1 cellular context compared by ENCODE assay signal in genomic region chr11:47407746-47408590, GRCh38.
TF ChIP-seq lines count a peak whose summit lies in the region.

SLC39A13 (plus strand) TSS chr11:47408590; CDS start chr11:47410095, 1,505 bp downstream.

TF ChIP-seq in HepG2, 621 proteins besides CTCF, POLR2A, EP300 and RAD21 (continued from another document and continues in another):
- 0 out of 2 replicates have a peak, but pooled peaks have one; percentile 15 for TF ChIP-seq CENPBD1 (CRISPR knock-in tag; IDR thresholded peaks at IDR 0.05; ENCODE audit: borderline replicate concordance, low read depth)
- TF ChIP-seq ZNF839 (CRISPR knock-in tag; IDR thresholded peaks at IDR 0.05; ENCODE audit: borderline replicate concordance), result no peak; the same call in 1 of the 2 replicates
- TF ChIP-seq BRCA1 (CRISPR knock-in tag; IDR thresholded peaks at IDR 0.05), result no peak; the same call in 1 of the 2 replicates
- TF ChIP-seq HIVEP1 (CRISPR knock-in tag; IDR thresholded peaks at IDR 0.05), result no peak
- TF ChIP-seq ETV6 (CRISPR knock-in tag; conservative IDR thresholded peaks at IDR 0.05), result peak; percentile 94
- peak; percentile 30; the same call in 1 of the 2 replicates for TF ChIP-seq ZNF605 (CRISPR knock-in tag; IDR thresholded peaks at IDR 0.05)
- peak; percentile 60; the same call in 1 of the 2 replicates for TF ChIP-seq HOXD1 (CRISPR knock-in tag; IDR thresholded peaks at IDR 0.05)
- TF ChIP-seq ZNF598 (CRISPR knock-in tag; IDR thresholded peaks at IDR 0.05; ENCODE audit: borderline replicate concordance), result peak; percentile 56; the same call in 1 of the 2 replicates
- TF ChIP-seq JDP2 (CRISPR knock-in tag; IDR thresholded peaks at IDR 0.05; ENCODE audit: borderline replicate concordance), result no peak
- TF ChIP-seq NKX3-1 (CRISPR knock-in tag; IDR thresholded peaks at IDR 0.05), result no peak; the same call in 1 of the 2 replicates
- TF ChIP-seq SP4 (CRISPR knock-in tag; IDR thresholded peaks at IDR 0.05), result peak; percentile 90
- TF ChIP-seq ZNF747 (CRISPR knock-in tag; IDR thresholded peaks at IDR 0.05; ENCODE audit: borderline replicate concordance), result no peak; the same call in 1 of the 2 replicates
- TF ChIP-seq, protein P1, sequence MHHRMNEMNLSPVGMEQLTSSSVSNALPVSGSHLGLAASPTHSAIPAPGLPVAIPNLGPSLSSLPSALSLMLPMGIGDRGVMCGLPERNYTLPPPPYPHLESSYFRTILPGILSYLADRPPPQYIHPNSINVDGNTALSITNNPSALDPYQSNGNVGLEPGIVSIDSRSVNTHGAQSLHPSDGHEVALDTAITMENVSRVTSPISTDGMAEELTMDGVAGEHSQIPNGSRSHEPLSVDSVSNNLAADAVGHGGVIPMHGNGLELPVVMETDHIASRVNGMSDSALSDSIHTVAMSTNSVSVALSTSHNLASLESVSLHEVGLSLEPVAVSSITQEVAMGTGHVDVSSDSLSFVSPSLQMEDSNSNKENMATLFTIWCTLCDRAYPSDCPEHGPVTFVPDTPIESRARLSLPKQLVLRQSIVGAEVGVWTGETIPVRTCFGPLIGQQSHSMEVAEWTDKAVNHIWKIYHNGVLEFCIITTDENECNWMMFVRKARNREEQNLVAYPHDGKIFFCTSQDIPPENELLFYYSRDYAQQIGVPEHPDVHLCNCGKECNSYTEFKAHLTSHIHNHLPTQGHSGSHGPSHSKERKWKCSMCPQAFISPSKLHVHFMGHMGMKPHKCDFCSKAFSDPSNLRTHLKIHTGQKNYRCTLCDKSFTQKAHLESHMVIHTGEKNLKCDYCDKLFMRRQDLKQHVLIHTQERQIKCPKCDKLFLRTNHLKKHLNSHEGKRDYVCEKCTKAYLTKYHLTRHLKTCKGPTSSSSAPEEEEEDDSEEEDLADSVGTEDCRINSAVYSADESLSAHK (CRISPR knock-in tag; IDR thresholded peaks at IDR 0.05; ENCODE audit: borderline replicate concordance), result no peak
- peak; percentile 97 for TF ChIP-seq ZNF556 (CRISPR knock-in tag; IDR thresholded peaks at IDR 0.05; ENCODE audit: borderline replicate concordance)
- peak; percentile 75 for TF ChIP-seq ZBTB33 (CRISPR knock-in tag; IDR thresholded peaks at IDR 0.05)
- TF ChIP-seq KLF13 (CRISPR knock-in tag; IDR thresholded peaks at IDR 0.05), result no peak
- no peak; the same call in 1 of the 2 replicates for TF ChIP-seq ZNF878 (CRISPR knock-in tag; IDR thresholded peaks at IDR 0.05)
- TF ChIP-seq SOX6 (IDR thresholded peaks at IDR 0.05), result no peak
- peak; percentile 56; the same call in 1 of the 2 replicates for TF ChIP-seq SOX6 (CRISPR knock-in tag; IDR thresholded peaks at IDR 0.05)
- TF ChIP-seq SAP130 (CRISPR knock-in tag; IDR thresholded peaks at IDR 0.05; ENCODE audit: low read depth), result peak; percentile 90
- TF ChIP-seq PHF20 (CRISPR knock-in tag; IDR thresholded peaks at IDR 0.05), result peak; percentile 100
- peak; percentile 79 for TF ChIP-seq ZNF331 (CRISPR knock-in tag; IDR thresholded peaks at IDR 0.05)
- no peak for TF ChIP-seq MEF2D (CRISPR knock-in tag; IDR thresholded peaks at IDR 0.05)
- TF ChIP-seq MLLT10 (CRISPR knock-in tag; IDR thresholded peaks at IDR 0.05), result no peak
- peak; percentile 78 for TF ChIP-seq ZNF749 (CRISPR knock-in tag; IDR thresholded peaks at IDR 0.05; ENCODE audit: borderline replicate concordance)
- TF ChIP-seq HOMEZ (CRISPR knock-in tag; IDR thresholded peaks at IDR 0.05; ENCODE audit: low read depth), result no peak
- TF ChIP-seq TP53 (CRISPR knock-in tag; conservative IDR thresholded peaks at IDR 0.05), result no peak
- TF ChIP-seq ZBTB25 (CRISPR knock-in tag; IDR thresholded peaks at IDR 0.05), result peak; percentile 99
- TF ChIP-seq, protein P2, sequence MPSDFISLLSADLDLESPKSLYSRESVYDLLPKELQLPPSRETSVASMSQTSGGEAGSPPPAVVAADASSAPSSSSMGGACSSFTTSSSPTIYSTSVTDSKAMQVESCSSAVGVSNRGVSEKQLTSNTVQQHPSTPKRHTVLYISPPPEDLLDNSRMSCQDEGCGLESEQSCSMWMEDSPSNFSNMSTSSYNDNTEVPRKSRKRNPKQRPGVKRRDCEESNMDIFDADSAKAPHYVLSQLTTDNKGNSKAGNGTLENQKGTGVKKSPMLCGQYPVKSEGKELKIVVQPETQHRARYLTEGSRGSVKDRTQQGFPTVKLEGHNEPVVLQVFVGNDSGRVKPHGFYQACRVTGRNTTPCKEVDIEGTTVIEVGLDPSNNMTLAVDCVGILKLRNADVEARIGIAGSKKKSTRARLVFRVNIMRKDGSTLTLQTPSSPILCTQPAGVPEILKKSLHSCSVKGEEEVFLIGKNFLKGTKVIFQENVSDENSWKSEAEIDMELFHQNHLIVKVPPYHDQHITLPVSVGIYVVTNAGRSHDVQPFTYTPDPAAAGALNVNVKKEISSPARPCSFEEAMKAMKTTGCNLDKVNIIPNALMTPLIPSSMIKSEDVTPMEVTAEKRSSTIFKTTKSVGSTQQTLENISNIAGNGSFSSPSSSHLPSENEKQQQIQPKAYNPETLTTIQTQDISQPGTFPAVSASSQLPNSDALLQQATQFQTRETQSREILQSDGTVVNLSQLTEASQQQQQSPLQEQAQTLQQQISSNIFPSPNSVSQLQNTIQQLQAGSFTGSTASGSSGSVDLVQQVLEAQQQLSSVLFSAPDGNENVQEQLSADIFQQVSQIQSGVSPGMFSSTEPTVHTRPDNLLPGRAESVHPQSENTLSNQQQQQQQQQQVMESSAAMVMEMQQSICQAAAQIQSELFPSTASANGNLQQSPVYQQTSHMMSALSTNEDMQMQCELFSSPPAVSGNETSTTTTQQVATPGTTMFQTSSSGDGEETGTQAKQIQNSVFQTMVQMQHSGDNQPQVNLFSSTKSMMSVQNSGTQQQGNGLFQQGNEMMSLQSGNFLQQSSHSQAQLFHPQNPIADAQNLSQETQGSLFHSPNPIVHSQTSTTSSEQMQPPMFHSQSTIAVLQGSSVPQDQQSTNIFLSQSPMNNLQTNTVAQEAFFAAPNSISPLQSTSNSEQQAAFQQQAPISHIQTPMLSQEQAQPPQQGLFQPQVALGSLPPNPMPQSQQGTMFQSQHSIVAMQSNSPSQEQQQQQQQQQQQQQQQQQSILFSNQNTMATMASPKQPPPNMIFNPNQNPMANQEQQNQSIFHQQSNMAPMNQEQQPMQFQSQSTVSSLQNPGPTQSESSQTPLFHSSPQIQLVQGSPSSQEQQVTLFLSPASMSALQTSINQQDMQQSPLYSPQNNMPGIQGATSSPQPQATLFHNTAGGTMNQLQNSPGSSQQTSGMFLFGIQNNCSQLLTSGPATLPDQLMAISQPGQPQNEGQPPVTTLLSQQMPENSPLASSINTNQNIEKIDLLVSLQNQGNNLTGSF (CRISPR knock-in tag; IDR thresholded peaks at IDR 0.05), result no peak; the same call in 1 of the 2 replicates
- TF ChIP-seq ELF3 (CRISPR knock-in tag; IDR thresholded peaks at IDR 0.05), result peak; percentile 77
- peak; percentile 92; the same call in 1 of the 2 replicates for TF ChIP-seq MXD4 (CRISPR knock-in tag; IDR thresholded peaks at IDR 0.05)
- TF ChIP-seq ZNF841 (CRISPR knock-in tag; IDR thresholded peaks at IDR 0.05; ENCODE audit: borderline replicate concordance), result no peak
- TF ChIP-seq ZNF343 (CRISPR knock-in tag; IDR thresholded peaks at IDR 0.05), result peak; percentile 89
- TF ChIP-seq ZNF484 (CRISPR knock-in tag; IDR thresholded peaks at IDR 0.05; ENCODE audit: borderline replicate concordance, low read depth), result no peak
- TF ChIP-seq, protein P3, sequence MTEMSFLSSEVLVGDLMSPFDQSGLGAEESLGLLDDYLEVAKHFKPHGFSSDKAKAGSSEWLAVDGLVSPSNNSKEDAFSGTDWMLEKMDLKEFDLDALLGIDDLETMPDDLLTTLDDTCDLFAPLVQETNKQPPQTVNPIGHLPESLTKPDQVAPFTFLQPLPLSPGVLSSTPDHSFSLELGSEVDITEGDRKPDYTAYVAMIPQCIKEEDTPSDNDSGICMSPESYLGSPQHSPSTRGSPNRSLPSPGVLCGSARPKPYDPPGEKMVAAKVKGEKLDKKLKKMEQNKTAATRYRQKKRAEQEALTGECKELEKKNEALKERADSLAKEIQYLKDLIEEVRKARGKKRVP (CRISPR knock-in tag; IDR thresholded peaks at IDR 0.05), result peak in 1 of 2 experiments; percentile 37; a peak in 1 of 4 replicates
- TF ChIP-seq DR1 (CRISPR knock-in tag; IDR thresholded peaks at IDR 0.05), result peak; percentile 48; the same call in 1 of the 2 replicates
- no peak for TF ChIP-seq NFE2L1 (CRISPR knock-in tag; IDR thresholded peaks at IDR 0.05; ENCODE audit: borderline replicate concordance)
- TF ChIP-seq, protein P4, sequence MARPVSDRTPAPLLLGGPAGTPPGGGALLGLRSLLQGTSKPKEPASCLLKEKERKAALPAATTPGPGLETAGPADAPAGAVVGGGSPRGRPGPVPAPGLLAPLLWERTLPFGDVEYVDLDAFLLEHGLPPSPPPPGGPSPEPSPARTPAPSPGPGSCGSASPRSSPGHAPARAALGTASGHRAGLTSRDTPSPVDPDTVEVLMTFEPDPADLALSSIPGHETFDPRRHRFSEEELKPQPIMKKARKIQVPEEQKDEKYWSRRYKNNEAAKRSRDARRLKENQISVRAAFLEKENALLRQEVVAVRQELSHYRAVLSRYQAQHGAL (CRISPR knock-in tag; IDR thresholded peaks at IDR 0.05; ENCODE audit: not compliant biosample characterization), result no peak
- TF ChIP-seq, protein P5, sequence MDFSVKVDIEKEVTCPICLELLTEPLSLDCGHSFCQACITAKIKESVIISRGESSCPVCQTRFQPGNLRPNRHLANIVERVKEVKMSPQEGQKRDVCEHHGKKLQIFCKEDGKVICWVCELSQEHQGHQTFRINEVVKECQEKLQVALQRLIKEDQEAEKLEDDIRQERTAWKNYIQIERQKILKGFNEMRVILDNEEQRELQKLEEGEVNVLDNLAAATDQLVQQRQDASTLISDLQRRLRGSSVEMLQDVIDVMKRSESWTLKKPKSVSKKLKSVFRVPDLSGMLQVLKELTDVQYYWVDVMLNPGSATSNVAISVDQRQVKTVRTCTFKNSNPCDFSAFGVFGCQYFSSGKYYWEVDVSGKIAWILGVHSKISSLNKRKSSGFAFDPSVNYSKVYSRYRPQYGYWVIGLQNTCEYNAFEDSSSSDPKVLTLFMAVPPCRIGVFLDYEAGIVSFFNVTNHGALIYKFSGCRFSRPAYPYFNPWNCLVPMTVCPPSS (IDR thresholded peaks at IDR 0.05), result no peak
- TF ChIP-seq SIX1 (CRISPR knock-in tag; IDR thresholded peaks at IDR 0.05; ENCODE audit: borderline replicate concordance), result no peak; the same call in 1 of the 2 replicates
- TF ChIP-seq KLF6 (CRISPR knock-in tag; IDR thresholded peaks at IDR 0.05), result peak; percentile 78
- no peak; the same call in 1 of the 2 replicates for TF ChIP-seq ZSCAN9 (CRISPR knock-in tag; IDR thresholded peaks at IDR 0.05; ENCODE audit: borderline replicate concordance)
- TF ChIP-seq ZNF264 (CRISPR knock-in tag; IDR thresholded peaks at IDR 0.05), result peak; percentile 46; the same call in 1 of the 2 replicates
- TF ChIP-seq ZFP1 (CRISPR knock-in tag; IDR thresholded peaks at IDR 0.05), result no peak; the same call in 1 of the 2 replicates
- peak; percentile 74; the same call in 1 of the 2 replicates for TF ChIP-seq MXD3 (CRISPR knock-in tag; IDR thresholded peaks at IDR 0.05)
- TF ChIP-seq RFXAP (CRISPR knock-in tag; IDR thresholded peaks at IDR 0.05; ENCODE audit: borderline replicate concordance), result no peak
- no peak for TF ChIP-seq TGIF2 (CRISPR knock-in tag; IDR thresholded peaks at IDR 0.05)
- TF ChIP-seq MTF1 (CRISPR knock-in tag; IDR thresholded peaks at IDR 0.05), result no peak
- no peak for TF ChIP-seq FLYWCH1 (CRISPR knock-in tag; IDR thresholded peaks at IDR 0.05)
- TF ChIP-seq, protein P6, sequence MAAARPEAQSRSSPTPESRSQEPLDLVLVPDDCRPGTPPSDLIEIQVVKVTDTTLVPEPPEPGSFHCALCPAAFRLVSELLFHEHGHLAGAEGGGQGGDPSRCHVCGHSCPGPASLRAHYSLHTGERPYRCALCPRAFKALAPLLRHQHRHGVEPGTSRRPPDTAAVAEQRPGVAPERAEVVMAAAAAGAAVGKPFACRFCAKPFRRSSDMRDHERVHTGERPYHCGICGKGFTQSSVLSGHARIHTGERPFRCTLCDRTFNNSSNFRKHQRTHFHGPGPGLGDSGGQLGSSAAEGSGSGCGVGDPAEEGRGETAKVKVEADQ (CRISPR knock-in tag; IDR thresholded peaks at IDR 0.05; ENCODE audit: borderline replicate concordance), result peak; percentile 99
- TF ChIP-seq ZNF792 (CRISPR knock-in tag; IDR thresholded peaks at IDR 0.05), result peak; percentile 34; the same call in 1 of the 2 replicates
